23 cellular contexts compared by ENCODE assay signal in genomic region chr13:90246946-90247345, GRCh38.
"Had no signal": no experiment of that assay in that cellular context is flagged by ENCODE, and none has a peak within 500 bp of the region (broad histone marks: within the 10 kb centered on the region; RNA-seq: fewer than 3 reads in every experiment).

No MANE protein-coding gene starts in this region.

- H3K36me3 ChIP-seq: esophagus muscularis mucosa, gastroesophageal sphincter, heart right ventricle, left lung, lower lobe of right lung had no signal

- H3K4me3 Mint-ChIP-seq: mesothelial cell of epicardium had no signal

- H3K27ac Mint-ChIP-seq: mesothelial cell of epicardium had no signal

- H3K36me3 Mint-ChIP-seq: mesothelial cell of epicardium had no signal

- H3K4me1 ChIP-seq: esophagus muscularis mucosa, foreskin keratinocyte, gastroesophageal sphincter, heart right ventricle, left lung, lower lobe of right lung had no signal

- H3K4me1 Mint-ChIP-seq: mesothelial cell of epicardium had no signal

- H3K27me3 ChIP-seq: dorsolateral prefrontal cortex, esophagus muscularis mucosa, foreskin keratinocyte, gastroesophageal sphincter, heart right ventricle, left lung had no signal

- ATAC-seq: foreskin keratinocyte, gastroesophageal sphincter, heart right ventricle, left cardiac atrium, left lung, left ventricle myocardium superior, lower lobe of right lung, mucosa of descending colon had no signal

- FAIRE-seq: colon, endothelial cell of umbilical vein, frontal cortex, islet of Langerhans, keratinocyte had no signal

- H3K27ac ChIP-seq: coronary artery, dorsolateral prefrontal cortex, esophagus muscularis mucosa, foreskin keratinocyte, gastroesophageal sphincter, heart right ventricle, left lung, lower lobe of right lung had no signal

- H3K4me3 ChIP-seq: coronary artery, dorsolateral prefrontal cortex, esophagus muscularis mucosa, gastroesophageal sphincter, heart right ventricle, left lung, lower lobe of right lung, mucosa of descending colon had no signal

- H3K9me3 ChIP-seq: gastroesophageal sphincter, lower lobe of right lung, mucosa of descending colon had no signal

- DNase-seq: dermis blood vessel endothelial cell; dorsolateral prefrontal cortex; effector CD4-positive, alpha-beta T cell; effector memory CD4-positive, alpha-beta T cell; foreskin keratinocyte; head of caudate nucleus; heart right ventricle; hippocampal formation; left cardiac atrium; left lung; left ventricle myocardium superior; lower lobe of right lung; mesenchymal stem cell; mucosa of descending colon had no signal
